Comparison of ENCODE assay signal across 1 cellular context in genomic region chr6:159929819-159930218, GRCh38.
TF ChIP-seq lines count a peak whose summit lies in the region.

No MANE protein-coding gene starts in this region.

TF ChIP-seq in GM12878, 131 proteins besides CTCF, POLR2A, EP300 and RAD21 (continued from another document and continues in another):
- TF ChIP-seq USF2 (IDR thresholded peaks at IDR 0.05; ENCODE audit: borderline replicate concordance, low read depth, low read length) (no peak; the same call in 1 of the 2 replicates), IRF5 (IDR thresholded peaks at IDR 0.05; ENCODE audit: borderline replicate concordance) (no peak), FOXM1 (IDR thresholded peaks at IDR 0.05; ENCODE audit: low read depth, low read length) (peak; percentile 57; the same call in 1 of the 2 replicates), EGR1 (IDR thresholded peaks at IDR 0.05; ENCODE audit: borderline replicate concordance in 1 of 2, low read depth in 2 of 2, low read length in 2 of 2) (no peak), BCL11A (IDR thresholded peaks at IDR 0.05; ENCODE audit: low read depth, low read length) (peak; percentile 68), CREB1 (IDR thresholded peaks at IDR 0.05; ENCODE audit: low read depth) (0 out of 2 replicates have a peak, but pooled peaks have one; percentile 27), CBFB (IDR thresholded peaks at IDR 0.05; ENCODE audit: low read depth) (peak; percentile 39; the same call in 1 of the 2 replicates), SMAD1 (IDR thresholded peaks at IDR 0.05; ENCODE audit: low read depth, partially characterized antibody) (peak; percentile 99), ZNF384 (IDR thresholded peaks at IDR 0.05; ENCODE audit: borderline replicate concordance, low read depth, low read length) (no peak), TBL1XR1 (IDR thresholded peaks at IDR 0.05; ENCODE audit: low read depth, low read length) (no peak; the same call in 1 of the 2 replicates), RBBP5 (conservative IDR thresholded peaks at IDR 0.05) (no peak), SMARCA5 (IDR thresholded peaks at IDR 0.05) (no peak), PAX8 (IDR thresholded peaks at IDR 0.05) (no peak), NKRF (conservative IDR thresholded peaks at IDR 0.05) (no peak), NRF1 (conservative IDR thresholded peaks at IDR 0.05; ENCODE audit: low read depth, low read length) (no peak), SIN3A (IDR thresholded peaks at IDR 0.05; ENCODE audit: low read depth, low read length) (no peak), SREBF1 (IDR thresholded peaks at IDR 0.05; ENCODE audit: low read length) (no peak), CHD4 (IDR thresholded peaks at IDR 0.05) (no peak), MLLT1 (IDR thresholded peaks at IDR 0.05) (peak; percentile 72), IRF3 (IDR thresholded peaks at IDR 0.05) (no peak), SMAD5 (IDR thresholded peaks at IDR 0.05; ENCODE audit: low read depth) (no peak), YBX1 (IDR thresholded peaks at IDR 0.05) (no peak), PAX5 (IDR thresholded peaks at IDR 0.05; ENCODE audit: borderline replicate concordance, low read depth, low read length) (peak; percentile 74; the same call in 1 of the 2 replicates), MTA3 (IDR thresholded peaks at IDR 0.05; ENCODE audit: borderline replicate concordance, low read length) (no peak; the same call in 1 of the 2 replicates), ESRRA (IDR thresholded peaks at IDR 0.05; ENCODE audit: low read length) (no peak), RELB (IDR thresholded peaks at IDR 0.05; ENCODE audit: low read depth) (peak; percentile 98), CUX1 (IDR thresholded peaks at IDR 0.05; ENCODE audit: insufficient replicate concordance, low read depth, low read length) (no peak), NBN (IDR thresholded peaks at IDR 0.05) (peak; percentile 65; the same call in 1 of the 2 replicates), ZNF274 (IDR thresholded peaks at IDR 0.05; ENCODE audit: insufficient read depth, insufficient read length) (no peak), JUND (IDR thresholded peaks at IDR 0.05; ENCODE audit: low read depth, low read length) (no peak), GABPA (IDR thresholded peaks at IDR 0.05; ENCODE audit: low read depth) (no peak), NR2C1 (IDR thresholded peaks at IDR 0.05) (no peak), YY1 (IDR thresholded peaks at IDR 0.05; ENCODE audit: low read depth, low read length) (0 out of 2 replicates have a peak, but pooled peaks have one; percentile 36), SREBF2 (IDR thresholded peaks at IDR 0.05; ENCODE audit: low read length) (no peak), IKZF2 (IDR thresholded peaks at IDR 0.05) (peak; percentile 88 to 92), SPI1 (IDR thresholded peaks at IDR 0.05; ENCODE audit: borderline replicate concordance, insufficient read depth, low read depth, low read length) (no peak), RAD51 (IDR thresholded peaks at IDR 0.05) (peak; percentile 66; the same call in 1 of the 2 replicates), SKIL (IDR thresholded peaks at IDR 0.05; ENCODE audit: low read depth, poor library complexity, severe bottlenecking) (peak; percentile 96), TCF7 (IDR thresholded peaks at IDR 0.05; ENCODE audit: borderline replicate concordance) (no peak), E2F4 (IDR thresholded peaks at IDR 0.05; ENCODE audit: low read depth, low read length) (no peak), RFX5 (IDR thresholded peaks at IDR 0.05; ENCODE audit: low read depth, low read length) (no peak), MTA2 (IDR thresholded peaks at IDR 0.05; ENCODE audit: low read depth) (peak; percentile 89)
